14 cellular contexts compared by ENCODE assay signal in genomic region chr17:67558740-67559380, GRCh38.
A peak's percentile ranks its signal among the peaks of the same experiment; 100 is the strongest.
DNase-seq lines count a peak whose midpoint lies in the region; ATAC-seq and TF ChIP-seq lines count a peak whose summit lies in the region.
"Had no signal": no experiment of that assay in that cellular context is flagged by ENCODE, and none has a peak within 500 bp of the region (broad histone marks: within the 10 kb centered on the region; RNA-seq: fewer than 3 reads in every experiment).

No MANE protein-coding gene starts in this region.

- H3K9ac ChIP-seq in endodermal cell (ENCODE audit: extremely low read depth, low read length, poor library complexity, severe bottlenecking): no peak overlapping the region

- peaks cover 16% of the 10 kb centered on the region for H3K4me1 Mint-ChIP-seq in endodermal cell
- H3K4me1 Mint-ChIP-seq in naive thymus-derived CD4-positive, alpha-beta T cell: peaks cover 0 to 39% (median 30%) of the 10 kb centered on the region in 7 donors

- POLR2A ChIA-PET in naive thymus-derived CD4-positive, alpha-beta T cell (lab: Charles Lee): interaction anchor here (0.7 kb wide), 1 partner anchor 45 kb away, joined by 5 read pairs; no protein-coding TSS in a partner anchor

- peaks cover 8% of the 10 kb centered on the region for H3K9me3 Mint-ChIP-seq in endodermal cell
- H3K9me3 Mint-ChIP-seq in naive thymus-derived CD4-positive, alpha-beta T cell: peaks cover 0 to 11% (median 3%) of the 10 kb centered on the region in 11 donors

- 90 to 96% methylated on average over 3 to 5 of the region's 5 CpGs for WGBS in endodermal cell (ENCODE audit: insufficient coverage in 1 of 2, insufficient read length in 1 of 2), 2 experiments

- no peak for ATAC-seq in naive thymus-derived CD4-positive, alpha-beta T cell
- no peak for ATAC-seq in GM18517 (IDR thresholded peaks at IDR 0.05; ENCODE audit: unreplicated experiment)

- CTCF ChIA-PET in naive thymus-derived CD4-positive, alpha-beta T cell (lab: Charles Lee): no interaction called here

- no peak overlapping the region for H3K4me3 Mint-ChIP-seq in endodermal cell
- no peak overlapping the region for H3K4me3 Mint-ChIP-seq in naive thymus-derived CD4-positive, alpha-beta T cell

- H3K4me1 ChIP-seq in endodermal cell (ENCODE audit: control insufficient read depth, insufficient read depth, low read length): no peaks in the 10 kb centered on the region
- H3K4me1 ChIP-seq in naive thymus-derived CD4-positive, alpha-beta T cell (ENCODE audit: control insufficient read depth in 2 of 2, insufficient read depth in 2 of 2, low read length in 2 of 2): peaks cover 0 to 6% of the 10 kb centered on the region in 2 donors
- H3K4me1 ChIP-seq: tibial nerve had no signal

- H3K27ac ChIP-seq in endodermal cell (ENCODE audit: low read depth, low read length): no peak overlapping the region
- H3K27ac ChIP-seq in naive thymus-derived CD4-positive, alpha-beta T cell (ENCODE audit: low read depth, low read length): no peak overlapping the region
- H3K27ac ChIP-seq: tibial nerve had no signal

- H3K27me3 Mint-ChIP-seq in endodermal cell (ENCODE audit: insufficient read depth): no peaks in the 10 kb centered on the region
- H3K27me3 Mint-ChIP-seq in naive thymus-derived CD4-positive, alpha-beta T cell: no peaks in the 10 kb centered on the region

- H3K4me3 ChIP-seq in endodermal cell (ENCODE audit: low read length): no peak overlapping the region
- H3K4me3 ChIP-seq in naive thymus-derived CD4-positive, alpha-beta T cell (ENCODE audit: low read length): no peak overlapping the region
- H3K4me3 ChIP-seq: heart right ventricle, tibial nerve had no signal

- H3K27me3 ChIP-seq in endodermal cell (ENCODE audit: control insufficient read depth, insufficient read depth, low read length, poor library complexity, severe bottlenecking): no peaks in the 10 kb centered on the region
- H3K27me3 ChIP-seq in naive thymus-derived CD4-positive, alpha-beta T cell (ENCODE audit: control insufficient read depth in 2 of 2, insufficient read depth in 2 of 2, low read length in 2 of 2): no peaks in the 10 kb centered on the region
- H3K27me3 ChIP-seq: heart right ventricle, tibial nerve had no signal

- no peak overlapping the region for H3K27ac Mint-ChIP-seq in endodermal cell
- H3K27ac Mint-ChIP-seq in naive thymus-derived CD4-positive, alpha-beta T cell: peak overlapping the region in 5 of 9 donors; percentile 5 to 59 (median 21)

- TF ChIP-seq CTCF in endodermal cell (conservative IDR thresholded peaks at IDR 0.05): no peak

- no peaks in the 10 kb centered on the region for H3K9me3 ChIP-seq in endodermal cell (ENCODE audit: control insufficient read depth, low read length)
- H3K9me3 ChIP-seq in naive thymus-derived CD4-positive, alpha-beta T cell (ENCODE audit: control insufficient read depth in 2 of 3, low read length in 3 of 3): peaks cover 0 to 5% (median 0%) of the 10 kb centered on the region in 3 experiments

- DNase-seq in GM04503 (ENCODE audit: low read depth): peak; percentile 34
- DNase-seq in RPMI7951 (ENCODE audit: low read depth): peak; percentile 42
- DNase-seq in endodermal cell: peak; percentile 54
- DNase-seq in naive thymus-derived CD4-positive, alpha-beta T cell: no peak
- DNase-seq in NOMO-1 treated with dmso at 0.1 percent for 144 hours (lab: John Stamatoyannopoulos, UW; ENCODE audit: unreplicated experiment): no peak
- DNase-seq in NCI-H1436 (lab: John Stamatoyannopoulos, UW): no peak
- no peak for DNase-seq in effector CD8-positive, alpha-beta T cell (lab: John Stamatoyannopoulos, UW)
- DNase-seq: effector CD4-positive, alpha-beta T cell; heart right ventricle; NCI-H1694 treated with DMSO at 0.1 percent for 48 hours; SIG-M5; stimulated activated CD4-positive, alpha-beta T cell treated with anti-CD3 and anti-CD28 coated beads, Interleukin-12 subunit alpha, Interleukin-12 subunit beta, amount 100 ng/mL, for 4 hours had no signal

- intact Hi-C loops in naive thymus-derived CD4-positive, alpha-beta T cell (cut with micrococcal nuclease): no loop called here

- H3K36me3 ChIP-seq in endodermal cell (ENCODE audit: control insufficient read depth, insufficient read depth, low read length): peaks cover 5% of the 10 kb centered on the region
- peaks cover 0 to 27% (median 3%) of the 10 kb centered on the region in 3 experiments for H3K36me3 ChIP-seq in naive thymus-derived CD4-positive, alpha-beta T cell (ENCODE audit: control insufficient read depth in 2 of 3, insufficient read depth in 3 of 3, low read length in 3 of 3)

- H3K36me3 Mint-ChIP-seq in endodermal cell (ENCODE audit: low read depth): peaks cover 35% of the 10 kb centered on the region
- peaks cover 11 to 53% (median 43%) of the 10 kb centered on the region in 5 donors for H3K36me3 Mint-ChIP-seq in naive thymus-derived CD4-positive, alpha-beta T cell

Comparison
In these comparisons a context has a peak if more than half of its experiments do, and no peak if none do; other contexts are left out.
1. DNase-seq: peak in GM04503 (single experiment), RPMI7951 (single experiment) and endodermal cell (single experiment); none in naive thymus-derived CD4-positive, alpha-beta T cell (0 of 9), NOMO-1 treated with dmso at 0.1 percent for 144 hours (single experiment), NCI-H1436 (single experiment) and effector CD8-positive, alpha-beta T cell (single experiment).